In the genomic region with DNA sequence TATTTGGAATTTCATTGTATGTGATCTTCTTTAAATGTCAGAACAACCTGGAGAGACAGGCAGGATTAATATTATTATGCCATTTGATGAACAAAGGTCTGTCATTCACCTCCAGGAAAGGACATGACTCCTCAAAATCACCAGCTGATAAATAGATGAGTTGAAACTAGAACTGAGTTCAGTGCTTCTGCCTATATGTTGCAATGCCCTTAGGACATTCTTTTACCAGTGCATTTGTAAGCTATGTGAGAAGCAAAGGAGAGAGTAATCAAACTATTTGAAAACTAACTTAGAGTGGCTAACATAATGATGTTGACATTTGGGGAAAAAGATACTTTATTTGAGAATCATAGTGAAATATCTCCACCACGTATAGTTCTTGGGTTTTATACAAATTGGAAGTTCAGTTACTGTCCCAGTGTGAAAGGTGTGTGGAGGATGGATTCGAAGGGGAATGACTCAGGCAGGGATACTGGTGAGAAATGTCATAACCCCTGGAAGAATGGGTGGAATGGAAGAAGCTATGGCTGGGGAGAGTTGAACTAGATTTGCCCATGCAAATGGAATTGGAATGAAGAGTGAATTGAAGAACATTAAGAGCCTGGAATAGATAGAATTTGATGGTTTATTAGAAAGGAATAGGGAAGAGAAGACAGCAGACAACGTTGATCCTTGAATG, we compare ENCODE assay signal across 27 cellular contexts. TPM values are rescaled to one million over a fixed set of nuclear protein-coding genes. Genes with fewer than 3 reads are reported as not detected.
"Had no signal": no experiment of that assay in that cellular context is flagged by ENCODE, and none has a peak within 500 bp of the region (broad histone marks: within the 10 kb centered on the region; RNA-seq: fewer than 3 reads in every experiment).

No MANE protein-coding gene starts in this region.

- H3K4me1 ChIP-seq: ascending aorta, SJCRH30 had no signal

- ATAC-seq: activated CD4-positive, CD25-positive, alpha-beta regulatory T cell treated with anti-CD3 and anti-CD28 coated beads, Interleukin-2, amount 50 U/mL, for 24 hours; activated CD8-positive, alpha-beta memory T cell treated with anti-CD3 and anti-CD28 coated beads, Interleukin-2, amount 10 ng/mL, durations not matched to agents 7 days and 5 days; activated naive CD4-positive, alpha-beta T cell treated with anti-CD3 and anti-CD28 coated beads, Interleukin-2, amount 50 U/mL, for 72 hours; activated naive CD8-positive, alpha-beta T cell treated with anti-CD3 and anti-CD28 coated beads, Interleukin-2, amount 50 U/mL, for 24 hours; activated T-cell treated with anti-CD3 and anti-CD28 coated beads, Interleukin-2, amount 50 U/mL, for 4 hours had no signal

- H3K27me3 Mint-ChIP-seq: brain had no signal

- H3K27ac ChIP-seq: ascending aorta, SJCRH30 had no signal

- H3K27ac Mint-ChIP-seq: activated CD8-positive, alpha-beta memory T cell treated with anti-CD3 and anti-CD28 coated beads, Interleukin-2, amount 10 ng/mL, durations not matched to agents 7 days and 5 days; activated naive CD4-positive, alpha-beta T cell treated with anti-CD3 and anti-CD28 coated beads, Interleukin-2, amount 50 U/mL, for 72 hours; activated naive CD8-positive, alpha-beta T cell treated with anti-CD3 and anti-CD28 coated beads, Interleukin-2, amount 50 U/mL, for 24 hours; brain had no signal

- H3K9me3 ChIP-seq: ascending aorta, SJCRH30 had no signal

- DNase-seq: activated CD4-positive, alpha-beta T cell treated with anti-CD3 and anti-CD28 coated beads for 48 hours; activated CD4-positive, alpha-beta T cell treated with anti-CD3 and anti-CD28 coated beads, Interleukin-2, amount 50 U/mL, for 48 hours; activated CD8-positive, alpha-beta memory T cell treated with anti-CD3 and anti-CD28 coated beads, Interleukin-2, amount 10 ng/mL, durations not matched to agents 7 days and 5 days; activated effector memory CD4-positive, alpha-beta T cell treated with anti-CD3 and anti-CD28 coated beads, Interleukin-2, amount 50 U/mL, for 16 hours; activated naive CD4-positive, alpha-beta T cell treated with Interleukin-2 at 50 U/mL for 16 hours; activated naive CD8-positive, alpha-beta T cell treated with anti-CD3 and anti-CD28 coated beads, Interleukin-2, amount 50 U/mL, for 24 hours; activated T-cell treated with anti-CD3 and anti-CD28 coated beads, Interleukin-2, amount 50 U/mL, for 4 hours; amniotic stem cell; Kasumi-1; KBM-7; NCI-H1048; NCI-H146; NCI-H1930; NCI-H2171; NCI-H2227 treated with DMSO at 0.1 percent for 48 hours; NCI-H526; NCI-H82; Right ventricle myocardium superior; RPMI8226; SJCRH30; SK-N-SH; T-helper 1 cell had no signal

- H3K36me3 ChIP-seq: ascending aorta, SJCRH30 had no signal

- H3K27me3 ChIP-seq: ascending aorta, SJCRH30 had no signal

- H3K4me3 ChIP-seq: ascending aorta, SJCRH30 had no signal

- H3K4me3 Mint-ChIP-seq: activated CD8-positive, alpha-beta memory T cell treated with anti-CD3 and anti-CD28 coated beads, Interleukin-2, amount 10 ng/mL, durations not matched to agents 7 days and 5 days; activated naive CD8-positive, alpha-beta T cell treated with anti-CD3 and anti-CD28 coated beads, Interleukin-2, amount 50 U/mL, for 24 hours; activated T-cell treated with anti-CD3 and anti-CD28 coated beads, Interleukin-2, amount 50 U/mL, for 4 hours; brain had no signal

- H3K36me3 Mint-ChIP-seq: activated CD8-positive, alpha-beta memory T cell treated with anti-CD3 and anti-CD28 coated beads, Interleukin-2, amount 10 ng/mL, durations not matched to agents 7 days and 5 days; activated naive CD4-positive, alpha-beta T cell treated with anti-CD3 and anti-CD28 coated beads, Interleukin-2, amount 50 U/mL, for 72 hours; brain had no signal

- H3K4me1 Mint-ChIP-seq: activated CD8-positive, alpha-beta memory T cell treated with anti-CD3 and anti-CD28 coated beads, Interleukin-2, amount 10 ng/mL, durations not matched to agents 7 days and 5 days; activated naive CD8-positive, alpha-beta T cell treated with anti-CD3 and anti-CD28 coated beads, Interleukin-2, amount 50 U/mL, for 24 hours; brain had no signal

- H3K9me3 Mint-ChIP-seq: activated naive CD4-positive, alpha-beta T cell treated with anti-CD3 and anti-CD28 coated beads, Interleukin-2, amount 50 U/mL, for 72 hours; activated naive CD8-positive, alpha-beta T cell treated with anti-CD3 and anti-CD28 coated beads, Interleukin-2, amount 50 U/mL, for 24 hours; activated T-cell treated with anti-CD3 and anti-CD28 coated beads, Interleukin-2, amount 50 U/mL, for 4 hours had no signal

- H3K4me2 ChIP-seq: SK-N-SH had no signal

- H3K9ac ChIP-seq: SK-N-SH had no signal

RNA-seq across cellular contexts. Expression of a gene that starts 21.5 kb away (rescaled TPM):
- total RNA-seq: ascending aorta, NCI-H460 had no signal
